1 cellular context compared by ENCODE assay signal in genomic region chr15:50828610-50829206, GRCh38.
TF ChIP-seq lines count a peak whose summit lies in the region.

No MANE protein-coding gene starts in this region.

TF ChIP-seq in K562, 482 proteins besides CTCF, POLR2A, EP300 and RAD21 (continued from another document and continues in another):
- TF ChIP-seq PRDM10 (IDR thresholded peaks at IDR 0.05; ENCODE audit: partially characterized antibody) (no peak), KDM1A (IDR thresholded peaks at IDR 0.05) (0 out of 4 replicates have a peak, but pooled peaks of 1 of the 2 experiments have one; percentile 25), HSF4 (CRISPR knock-in tag; IDR thresholded peaks at IDR 0.05; ENCODE audit: borderline replicate concordance) (no peak), ARID3B (CRISPR knock-in tag; IDR thresholded peaks at IDR 0.05; ENCODE audit: borderline replicate concordance) (no peak), ZSCAN32 (CRISPR knock-in tag; IDR thresholded peaks at IDR 0.05) (no peak), NR2C1 (IDR thresholded peaks at IDR 0.05) (no peak), NR2C1 (tag; IDR thresholded peaks at IDR 0.05) (no peak), PHF21A (IDR thresholded peaks at IDR 0.05; ENCODE audit: borderline replicate concordance, low read depth) (no peak), MAFF (IDR thresholded peaks at IDR 0.05; ENCODE audit: low read length) (peak; percentile 58; the same call in 1 of the 2 replicates), U2AF1 (optimal IDR thresholded peaks at IDR 0.05; ENCODE audit: low read depth, low read length) (no peak), ZNF282 (CRISPR knock-in tag; IDR thresholded peaks at IDR 0.05) (no peak), ZNF212 (CRISPR knock-in tag; IDR thresholded peaks at IDR 0.05) (no peak), BACH1 (tag; IDR thresholded peaks at IDR 0.05) (no peak; the same call in 1 of the 2 replicates), HLTF (IDR thresholded peaks at IDR 0.05) (no peak), SMARCC2 (IDR thresholded peaks at IDR 0.05; ENCODE audit: low read depth) (no peak), ZEB2 (IDR thresholded peaks at IDR 0.05) (no peak), JUNB (CRISPR knock-in tag; conservative IDR thresholded peaks at IDR 0.05) (no peak), EGR1 (conservative IDR thresholded peaks at IDR 0.05) (peak; percentile 13; the same call in 1 of the 2 replicates), ZBTB5 (IDR thresholded peaks at IDR 0.05) (no peak), ZNF764 (CRISPR knock-in tag; IDR thresholded peaks at IDR 0.05; ENCODE audit: low read depth) (no peak), NCOR1 (IDR thresholded peaks at IDR 0.05) (no peak), ZNF146 (CRISPR knock-in tag; IDR thresholded peaks at IDR 0.05; ENCODE audit: unreplicated experiment) (no peak), RBM34 (IDR thresholded peaks at IDR 0.05; ENCODE audit: borderline replicate concordance, insufficient read depth, low read length) (no peak), ZNF277 (CRISPR knock-in tag; IDR thresholded peaks at IDR 0.05; ENCODE audit: borderline replicate concordance) (no peak), JUN (IDR thresholded peaks at IDR 0.05; ENCODE audit: borderline replicate concordance, low read depth, low read length) (peak; percentile 31; the same call in 1 of the 2 replicates), JUN (CRISPR knock-in tag; IDR thresholded peaks at IDR 0.05; ENCODE audit: borderline replicate concordance) (no peak), HNRNPL (IDR thresholded peaks at IDR 0.05; ENCODE audit: low read depth, low read length) (no peak), ILK (tag; IDR thresholded peaks at IDR 0.05; ENCODE audit: borderline replicate concordance, low read depth) (no peak), MYBL2 (IDR thresholded peaks at IDR 0.05; ENCODE audit: low read depth) (no peak), MYBL2 (CRISPR knock-in tag; IDR thresholded peaks at IDR 0.05; ENCODE audit: borderline replicate concordance) (no peak), MEIS2 (IDR thresholded peaks at IDR 0.05; ENCODE audit: partially characterized antibody) (peak; percentile 67), LARP7 (IDR thresholded peaks at IDR 0.05) (no peak), POLR2H (tag; IDR thresholded peaks at IDR 0.05; ENCODE audit: low read depth) (no peak), ELF4 (CRISPR knock-in tag; IDR thresholded peaks at IDR 0.05) (no peak), MTF1 (CRISPR knock-in tag; IDR thresholded peaks at IDR 0.05; ENCODE audit: borderline replicate concordance) (no peak), TARDBP (IDR thresholded peaks at IDR 0.05) (no peak)
- TF ChIP-seq, protein P1, sequence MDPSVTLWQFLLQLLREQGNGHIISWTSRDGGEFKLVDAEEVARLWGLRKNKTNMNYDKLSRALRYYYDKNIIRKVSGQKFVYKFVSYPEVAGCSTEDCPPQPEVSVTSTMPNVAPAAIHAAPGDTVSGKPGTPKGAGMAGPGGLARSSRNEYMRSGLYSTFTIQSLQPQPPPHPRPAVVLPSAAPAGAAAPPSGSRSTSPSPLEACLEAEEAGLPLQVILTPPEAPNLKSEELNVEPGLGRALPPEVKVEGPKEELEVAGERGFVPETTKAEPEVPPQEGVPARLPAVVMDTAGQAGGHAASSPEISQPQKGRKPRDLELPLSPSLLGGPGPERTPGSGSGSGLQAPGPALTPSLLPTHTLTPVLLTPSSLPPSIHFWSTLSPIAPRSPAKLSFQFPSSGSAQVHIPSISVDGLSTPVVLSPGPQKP (CRISPR knock-in tag; IDR thresholded peaks at IDR 0.05), result no peak
- TF ChIP-seq, protein P2, sequence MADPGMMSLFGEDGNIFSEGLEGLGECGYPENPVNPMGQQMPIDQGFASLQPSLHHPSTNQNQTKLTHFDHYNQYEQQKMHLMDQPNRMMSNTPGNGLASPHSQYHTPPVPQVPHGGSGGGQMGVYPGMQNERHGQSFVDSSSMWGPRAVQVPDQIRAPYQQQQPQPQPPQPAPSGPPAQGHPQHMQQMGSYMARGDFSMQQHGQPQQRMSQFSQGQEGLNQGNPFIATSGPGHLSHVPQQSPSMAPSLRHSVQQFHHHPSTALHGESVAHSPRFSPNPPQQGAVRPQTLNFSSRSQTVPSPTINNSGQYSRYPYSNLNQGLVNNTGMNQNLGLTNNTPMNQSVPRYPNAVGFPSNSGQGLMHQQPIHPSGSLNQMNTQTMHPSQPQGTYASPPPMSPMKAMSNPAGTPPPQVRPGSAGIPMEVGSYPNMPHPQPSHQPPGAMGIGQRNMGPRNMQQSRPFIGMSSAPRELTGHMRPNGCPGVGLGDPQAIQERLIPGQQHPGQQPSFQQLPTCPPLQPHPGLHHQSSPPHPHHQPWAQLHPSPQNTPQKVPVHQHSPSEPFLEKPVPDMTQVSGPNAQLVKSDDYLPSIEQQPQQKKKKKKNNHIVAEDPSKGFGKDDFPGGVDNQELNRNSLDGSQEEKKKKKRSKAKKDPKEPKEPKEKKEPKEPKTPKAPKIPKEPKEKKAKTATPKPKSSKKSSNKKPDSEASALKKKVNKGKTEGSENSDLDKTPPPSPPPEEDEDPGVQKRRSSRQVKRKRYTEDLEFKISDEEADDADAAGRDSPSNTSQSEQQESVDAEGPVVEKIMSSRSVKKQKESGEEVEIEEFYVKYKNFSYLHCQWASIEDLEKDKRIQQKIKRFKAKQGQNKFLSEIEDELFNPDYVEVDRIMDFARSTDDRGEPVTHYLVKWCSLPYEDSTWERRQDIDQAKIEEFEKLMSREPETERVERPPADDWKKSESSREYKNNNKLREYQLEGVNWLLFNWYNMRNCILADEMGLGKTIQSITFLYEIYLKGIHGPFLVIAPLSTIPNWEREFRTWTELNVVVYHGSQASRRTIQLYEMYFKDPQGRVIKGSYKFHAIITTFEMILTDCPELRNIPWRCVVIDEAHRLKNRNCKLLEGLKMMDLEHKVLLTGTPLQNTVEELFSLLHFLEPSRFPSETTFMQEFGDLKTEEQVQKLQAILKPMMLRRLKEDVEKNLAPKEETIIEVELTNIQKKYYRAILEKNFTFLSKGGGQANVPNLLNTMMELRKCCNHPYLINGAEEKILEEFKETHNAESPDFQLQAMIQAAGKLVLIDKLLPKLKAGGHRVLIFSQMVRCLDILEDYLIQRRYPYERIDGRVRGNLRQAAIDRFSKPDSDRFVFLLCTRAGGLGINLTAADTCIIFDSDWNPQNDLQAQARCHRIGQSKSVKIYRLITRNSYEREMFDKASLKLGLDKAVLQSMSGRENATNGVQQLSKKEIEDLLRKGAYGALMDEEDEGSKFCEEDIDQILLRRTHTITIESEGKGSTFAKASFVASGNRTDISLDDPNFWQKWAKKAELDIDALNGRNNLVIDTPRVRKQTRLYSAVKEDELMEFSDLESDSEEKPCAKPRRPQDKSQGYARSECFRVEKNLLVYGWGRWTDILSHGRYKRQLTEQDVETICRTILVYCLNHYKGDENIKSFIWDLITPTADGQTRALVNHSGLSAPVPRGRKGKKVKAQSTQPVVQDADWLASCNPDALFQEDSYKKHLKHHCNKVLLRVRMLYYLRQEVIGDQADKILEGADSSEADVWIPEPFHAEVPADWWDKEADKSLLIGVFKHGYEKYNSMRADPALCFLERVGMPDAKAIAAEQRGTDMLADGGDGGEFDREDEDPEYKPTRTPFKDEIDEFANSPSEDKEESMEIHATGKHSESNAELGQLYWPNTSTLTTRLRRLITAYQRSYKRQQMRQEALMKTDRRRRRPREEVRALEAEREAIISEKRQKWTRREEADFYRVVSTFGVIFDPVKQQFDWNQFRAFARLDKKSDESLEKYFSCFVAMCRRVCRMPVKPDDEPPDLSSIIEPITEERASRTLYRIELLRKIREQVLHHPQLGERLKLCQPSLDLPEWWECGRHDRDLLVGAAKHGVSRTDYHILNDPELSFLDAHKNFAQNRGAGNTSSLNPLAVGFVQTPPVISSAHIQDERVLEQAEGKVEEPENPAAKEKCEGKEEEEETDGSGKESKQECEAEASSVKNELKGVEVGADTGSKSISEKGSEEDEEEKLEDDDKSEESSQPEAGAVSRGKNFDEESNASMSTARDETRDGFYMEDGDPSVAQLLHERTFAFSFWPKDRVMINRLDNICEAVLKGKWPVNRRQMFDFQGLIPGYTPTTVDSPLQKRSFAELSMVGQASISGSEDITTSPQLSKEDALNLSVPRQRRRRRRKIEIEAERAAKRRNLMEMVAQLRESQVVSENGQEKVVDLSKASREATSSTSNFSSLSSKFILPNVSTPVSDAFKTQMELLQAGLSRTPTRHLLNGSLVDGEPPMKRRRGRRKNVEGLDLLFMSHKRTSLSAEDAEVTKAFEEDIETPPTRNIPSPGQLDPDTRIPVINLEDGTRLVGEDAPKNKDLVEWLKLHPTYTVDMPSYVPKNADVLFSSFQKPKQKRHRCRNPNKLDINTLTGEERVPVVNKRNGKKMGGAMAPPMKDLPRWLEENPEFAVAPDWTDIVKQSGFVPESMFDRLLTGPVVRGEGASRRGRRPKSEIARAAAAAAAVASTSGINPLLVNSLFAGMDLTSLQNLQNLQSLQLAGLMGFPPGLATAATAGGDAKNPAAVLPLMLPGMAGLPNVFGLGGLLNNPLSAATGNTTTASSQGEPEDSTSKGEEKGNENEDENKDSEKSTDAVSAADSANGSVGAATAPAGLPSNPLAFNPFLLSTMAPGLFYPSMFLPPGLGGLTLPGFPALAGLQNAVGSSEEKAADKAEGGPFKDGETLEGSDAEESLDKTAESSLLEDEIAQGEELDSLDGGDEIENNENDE (IDR thresholded peaks at IDR 0.05; ENCODE audit: low read depth, low read length), result no peak
- TF ChIP-seq, protein P3, sequence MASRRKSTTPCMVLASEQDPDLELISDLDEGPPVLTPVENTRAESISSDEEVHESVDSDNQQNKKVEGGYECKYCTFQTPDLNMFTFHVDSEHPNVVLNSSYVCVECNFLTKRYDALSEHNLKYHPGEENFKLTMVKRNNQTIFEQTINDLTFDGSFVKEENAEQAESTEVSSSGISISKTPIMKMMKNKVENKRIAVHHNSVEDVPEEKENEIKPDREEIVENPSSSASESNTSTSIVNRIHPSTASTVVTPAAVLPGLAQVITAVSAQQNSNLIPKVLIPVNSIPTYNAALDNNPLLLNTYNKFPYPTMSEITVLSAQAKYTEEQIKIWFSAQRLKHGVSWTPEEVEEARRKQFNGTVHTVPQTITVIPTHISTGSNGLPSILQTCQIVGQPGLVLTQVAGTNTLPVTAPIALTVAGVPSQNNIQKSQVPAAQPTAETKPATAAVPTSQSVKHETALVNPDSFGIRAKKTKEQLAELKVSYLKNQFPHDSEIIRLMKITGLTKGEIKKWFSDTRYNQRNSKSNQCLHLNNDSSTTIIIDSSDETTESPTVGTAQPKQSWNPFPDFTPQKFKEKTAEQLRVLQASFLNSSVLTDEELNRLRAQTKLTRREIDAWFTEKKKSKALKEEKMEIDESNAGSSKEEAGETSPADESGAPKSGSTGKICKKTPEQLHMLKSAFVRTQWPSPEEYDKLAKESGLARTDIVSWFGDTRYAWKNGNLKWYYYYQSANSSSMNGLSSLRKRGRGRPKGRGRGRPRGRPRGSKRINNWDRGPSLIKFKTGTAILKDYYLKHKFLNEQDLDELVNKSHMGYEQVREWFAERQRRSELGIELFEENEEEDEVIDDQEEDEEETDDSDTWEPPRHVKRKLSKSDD (conservative IDR thresholded peaks at IDR 0.05; ENCODE audit: low read length), result no peak
